ENCODE assay signal across 20 cellular contexts in genomic region chr12:55755246-55755645, GRCh38. TPM values are rescaled to one million over a fixed set of nuclear protein-coding genes. Genes with fewer than 3 reads are reported as not detected.
DNase-seq lines count a peak whose midpoint lies in the region; ATAC-seq and TF ChIP-seq lines count a peak whose summit lies in the region.
"Had no signal": no experiment of that assay in that cellular context is flagged by ENCODE, and none has a peak within 500 bp of the region (broad histone marks: within the 10 kb centered on the region; RNA-seq: fewer than 3 reads in every experiment).

No MANE protein-coding gene starts in this region.

- no peaks in the 10 kb centered on the region for H3K9me3 ChIP-seq in mammary epithelial cell (replicated peaks; ENCODE audit: insufficient read depth, low read length)
- peaks cover 5% of the 10 kb centered on the region for H3K9me3 ChIP-seq in mesodermal cell (ENCODE audit: control insufficient read depth, low read length)
- H3K9me3 ChIP-seq: breast epithelium, right atrium auricular region, SJCRH30, thoracic aorta had no signal

- intact Hi-C loops in MCF 10A (cut with micrococcal nuclease) (no loop called here), mammary epithelial cell (cut with micrococcal nuclease) (no loop called here)

- H4K20me1 ChIP-seq in mammary epithelial cell (ENCODE audit: insufficient read depth, low read length) = no peaks in the 10 kb centered on the region

- H3K27me3 ChIP-seq in mammary epithelial cell (ENCODE audit: insufficient read depth, low read length) = no peaks in the 10 kb centered on the region
- H3K27me3 ChIP-seq: breast epithelium, right atrium auricular region, SJCRH30 had no signal

- ATAC-seq in HG02763 (IDR thresholded peaks at IDR 0.05; ENCODE audit: unreplicated experiment) (no peak), GM21529 (IDR thresholded peaks at IDR 0.05; ENCODE audit: unreplicated experiment) (no peak)
- ATAC-seq: activated CD4-positive, CD25-positive, alpha-beta regulatory T cell treated with anti-CD3 and anti-CD28 coated beads, Interleukin-2, amount 50 U/mL, for 24 hours; K562 had no signal

- in situ Hi-C loops in mammary epithelial cell (cut with MboI; ENCODE audit: low sequenced_read_pairs in 2 of 2) = loop anchor here in 1 of 2 donors (10.0 kb wide), 1 partner anchor 280 kb away; no protein-coding TSS in a partner anchor

- H3K36me3 ChIP-seq in mammary epithelial cell (ENCODE audit: insufficient read depth, low read length) = peaks cover 28% of the 10 kb centered on the region
- peaks cover 98% of the 10 kb centered on the region for H3K36me3 ChIP-seq in mesodermal cell (ENCODE audit: control insufficient read depth, insufficient read depth, low read length)

- H3K4me1 ChIP-seq in mammary epithelial cell (ENCODE audit: insufficient read depth, low read length) = no peaks in the 10 kb centered on the region
- H3K4me1 ChIP-seq in mesodermal cell (ENCODE audit: control insufficient read depth, insufficient read depth, low read length, poor library complexity, severe bottlenecking) = peaks cover 4% of the 10 kb centered on the region
- H3K4me1 ChIP-seq: breast epithelium, right atrium auricular region, SJCRH30 had no signal

- DNase-seq in MCF 10A (ENCODE audit: unreplicated experiment) (no peak), mammary epithelial cell (no peak), caudate nucleus (lab: John Stamatoyannopoulos, UW) (no peak)
- DNase-seq in activated naive CD8-positive, alpha-beta T cell treated with anti-CD3 and anti-CD28 coated beads for 36 hours = no peak
- DNase-seq: dermis blood vessel endothelial cell, erythroblast, midbrain, NCI-H1694 treated with DMSO at 0.1 percent for 48 hours, nucleus accumbens, PC-9, SJCRH30 had no signal

- CTCF ChIA-PET in MCF 10A (lab: Yijun Ruan, JAX) (interaction anchor here (0.5 to 3.9 kb wide), 5 partner anchors 13 to 178 kb away, joined by 3 to 30 read pairs (median 3); no protein-coding TSS in a partner anchor), mammary epithelial cell (lab: Charles Lee; ENCODE audit: low non-redundant PET) (no interaction called here)

- BruUV-seq in MCF 10A (replicated peaks; lab: Mats Ljungman, UMichigan) (no TSS peak), mammary epithelial cell (replicated peaks; lab: Mats Ljungman, UMichigan) (no TSS peak)

- H2AFZ ChIP-seq in mammary epithelial cell (ENCODE audit: low read depth, low read length) = no peak overlapping the region
- H2AFZ ChIP-seq: PC-9 had no signal

- no peak overlapping the region for H3K4me2 ChIP-seq in mammary epithelial cell (ENCODE audit: insufficient read depth, low read depth, low read length)
- H3K4me2 ChIP-seq: PC-9 had no signal

- H3K4me3 Mint-ChIP-seq in MCF 10A (ENCODE audit: unreplicated experiment) = no peak overlapping the region
- no peak overlapping the region for H3K4me3 Mint-ChIP-seq in activated naive CD8-positive, alpha-beta T cell treated with anti-CD3 and anti-CD28 coated beads for 36 hours
- H3K4me3 Mint-ChIP-seq: T-helper 2 cell treated with Interferon-gamma antibody and Interleukin-4, amounts not matched to agents 5 μg/mL and 100 μg/mL, for 36 hours had no signal

- no peaks in the 10 kb centered on the region for H3K9me3 Mint-ChIP-seq in MCF 10A (ENCODE audit: unreplicated experiment)
- no peaks in the 10 kb centered on the region for H3K9me3 Mint-ChIP-seq in activated naive CD8-positive, alpha-beta T cell treated with anti-CD3 and anti-CD28 coated beads for 36 hours
- H3K9me3 Mint-ChIP-seq: T-helper 2 cell treated with Interferon-gamma antibody and Interleukin-4, amounts not matched to agents 5 μg/mL and 100 μg/mL, for 36 hours had no signal

- no peaks in the 10 kb centered on the region for H3K27me3 Mint-ChIP-seq in MCF 10A (ENCODE audit: insufficient read depth, unreplicated experiment)
- H3K27me3 Mint-ChIP-seq in activated naive CD8-positive, alpha-beta T cell treated with anti-CD3 and anti-CD28 coated beads for 36 hours = no peaks in the 10 kb centered on the region

- H3K36me3 Mint-ChIP-seq in MCF 10A (ENCODE audit: insufficient read depth, unreplicated experiment) = peaks cover 97% of the 10 kb centered on the region
- H3K36me3 Mint-ChIP-seq in activated naive CD8-positive, alpha-beta T cell treated with anti-CD3 and anti-CD28 coated beads for 36 hours = peaks cover 11% of the 10 kb centered on the region

- H3K4me1 Mint-ChIP-seq in MCF 10A (ENCODE audit: insufficient read depth, unreplicated experiment) = no peaks in the 10 kb centered on the region
- peaks cover 20% of the 10 kb centered on the region for H3K4me1 Mint-ChIP-seq in activated naive CD8-positive, alpha-beta T cell treated with anti-CD3 and anti-CD28 coated beads for 36 hours

- H3K27ac ChIP-seq in mammary epithelial cell (ENCODE audit: insufficient read depth, low read depth, low read length) (no peak overlapping the region), mesodermal cell (ENCODE audit: low read depth, low read length, severe bottlenecking) (peak overlapping the region; percentile 46), caudate nucleus (ENCODE audit: low read depth, low read length) (no peak overlapping the region)
- H3K27ac ChIP-seq: breast epithelium, PC-9, right atrium auricular region, SJCRH30, thoracic aorta had no signal

- H3K4me3 ChIP-seq in mammary epithelial cell (replicated peaks in 1 of 3; ENCODE audit: insufficient read depth in 1 of 3, low read depth in 2 of 3, low read length in 3 of 3) (no peak overlapping the region), mesodermal cell (ENCODE audit: extremely low read depth, insufficient read depth, low read length, poor library complexity, severe bottlenecking) (no peak overlapping the region)
- H3K4me3 ChIP-seq: breast epithelium, K562, PC-9, right atrium auricular region, SJCRH30, thoracic aorta had no signal

- POLR2A ChIA-PET in MCF 10A (lab: Yijun Ruan, JAX) = interaction anchor here (2.6 kb wide), 1 partner anchor 11 kb away, joined by 7 read pairs; no protein-coding TSS in a partner anchor

- H3K9ac ChIP-seq in mammary epithelial cell (ENCODE audit: insufficient read depth, low read length) = no peak overlapping the region

- dilution Hi-C loops in mammary epithelial cell (cut with HindIII; ENCODE audit: low sequenced_read_pairs) = loop anchor here (5.0 kb wide), 4 partner anchors 52 to 432 kb away; partner anchors contain the start of gene SMARCC2

- H3K79me2 ChIP-seq in mammary epithelial cell (ENCODE audit: insufficient read depth, low read length) = no peaks in the 10 kb centered on the region

- peak overlapping the region; percentile 30 for H3K27ac Mint-ChIP-seq in MCF 10A (ENCODE audit: low read depth, unreplicated experiment)
- peak overlapping the region; percentile 24 for H3K27ac Mint-ChIP-seq in activated naive CD8-positive, alpha-beta T cell treated with anti-CD3 and anti-CD28 coated beads for 36 hours
- H3K27ac Mint-ChIP-seq: T-helper 2 cell treated with Interferon-gamma antibody and Interleukin-4, amounts not matched to agents 5 μg/mL and 100 μg/mL, for 36 hours had no signal

- 68% methylated on average over 2 of the region's 2 CpGs for WGBS in mammary epithelial cell (ENCODE audit: low coverage, missing lambda C conversion rate)
- 60 to 80% methylated on average over 1 of the region's 2 CpGs for WGBS in mesodermal cell (ENCODE audit: insufficient coverage in 2 of 2), 2 experiments

- no peak for TF ChIP-seq CTCF in MCF 10A (IDR thresholded peaks at IDR 0.05; ENCODE audit: unreplicated experiment)
- TF ChIP-seq CTCF in mammary epithelial cell (conservative IDR thresholded peaks at IDR 0.05 in 1 of 2, IDR thresholded peaks at IDR 0.05 in 1 of 2; ENCODE audit: extremely low read depth in 1 of 2, insufficient read depth in 1 of 2, low read depth in 1 of 2, low read length in 2 of 2) = no peak

RNA-seq across cellular contexts. Expression of gene GDF11, which starts 12.3 kb away (rescaled TPM):
- total RNA-seq in MCF 10A (2022) (1.9 TPM in 2 replicates), mammary epithelial cell (10 to 100 TPM in 1 of 2 donors, 1 to 10 TPM in 1; 2.2 to 11.1 TPM)
- polyA plus RNA-seq in mammary epithelial cell = 8.1 TPM
- 7.4 TPM for polyA minus RNA-seq in mammary epithelial cell
- total RNA-seq in activated naive CD8-positive, alpha-beta T cell treated with anti-CD3 and anti-CD28 coated beads for 36 hours = 10 to 100 TPM; 11.9 to 12.9 TPM
- 22.8 TPM for polyA plus RNA-seq in mesodermal cell (2013, experiment 1 of 2)
- polyA plus RNA-seq in mesodermal cell (2013, experiment 2 of 2) = 20.3 TPM

RNA-seq across cellular contexts. Expression of gene CD63, which starts 26.4 kb away (rescaled TPM):
- 552 and 724 TPM in 2 replicates for total RNA-seq in MCF 10A (2022)
- total RNA-seq in mammary epithelial cell = 100 to 1,000 TPM; 552 to 814 TPM
- polyA plus RNA-seq in mammary epithelial cell = 822 TPM
- 467 TPM for polyA minus RNA-seq in mammary epithelial cell
- total RNA-seq in activated naive CD8-positive, alpha-beta T cell treated with anti-CD3 and anti-CD28 coated beads for 36 hours = 100 to 1,000 TPM; 113 to 117 TPM
- 883 TPM for polyA plus RNA-seq in mesodermal cell (2013, experiment 1 of 2)
- 779 TPM for polyA plus RNA-seq in mesodermal cell (2013, experiment 2 of 2)

RNA-seq across cellular contexts. Expression of gene RDH5, which starts 35.1 kb away (rescaled TPM):
- 2.5 and 3.9 TPM in 2 replicates for total RNA-seq in MCF 10A (2022)
- total RNA-seq in mammary epithelial cell = 1 to 10 TPM; 2.5 to 4.4 TPM
- polyA plus RNA-seq in mammary epithelial cell = 2.1 TPM
- polyA minus RNA-seq in mammary epithelial cell = 3.1 TPM
- 1 to 10 TPM; 4.2 to 6.7 TPM for total RNA-seq in activated naive CD8-positive, alpha-beta T cell treated with anti-CD3 and anti-CD28 coated beads for 36 hours
- 1.0 TPM for polyA plus RNA-seq in mesodermal cell (2013, experiment 1 of 2)
- polyA plus RNA-seq in mesodermal cell (2013, experiment 2 of 2) = 3.6 TPM

RNA-seq across cellular contexts. Expression of gene BLOC1S1, which starts 39.4 kb away (rescaled TPM):
- total RNA-seq in MCF 10A (2022) (75.8 and 84.3 TPM in 2 replicates), mammary epithelial cell (10 to 100 TPM; 29.7 to 71.0 TPM)
- polyA plus RNA-seq in mammary epithelial cell = 123 TPM
- 42.0 TPM for polyA minus RNA-seq in mammary epithelial cell
- 10 to 100 TPM; 81.9 to 88.4 TPM for total RNA-seq in activated naive CD8-positive, alpha-beta T cell treated with anti-CD3 and anti-CD28 coated beads for 36 hours
- 80.5 TPM for polyA plus RNA-seq in mesodermal cell (2013, experiment 1 of 2)
- 77.1 TPM for polyA plus RNA-seq in mesodermal cell (2013, experiment 2 of 2)

RNA-seq across cellular contexts. Expression of gene ITGA7, which starts 47.5 kb away (rescaled TPM):
- total RNA-seq in MCF 10A (2022) (2.1 and 3.0 TPM in 2 replicates), mammary epithelial cell (1 to 10 TPM in 1 of 2 donors, under 1 TPM in 1; 0.33 to 2.1 TPM)
- polyA plus RNA-seq in mammary epithelial cell = 0.28 TPM
- not detected for polyA minus RNA-seq in mammary epithelial cell
- total RNA-seq in activated naive CD8-positive, alpha-beta T cell treated with anti-CD3 and anti-CD28 coated beads for 36 hours = 1 to 10 TPM; 3.3 to 3.7 TPM
- polyA plus RNA-seq in mesodermal cell (2013, experiment 1 of 2) = 41.9 TPM
- 33.4 TPM for polyA plus RNA-seq in mesodermal cell (2013, experiment 2 of 2)
